Comparison of ENCODE assay signal across 1 cellular context in genomic region chr6:7909323-7910276, GRCh38.
TF ChIP-seq lines count a peak whose summit lies in the region.

No MANE protein-coding gene starts in this region.

TF ChIP-seq in HepG2, 621 proteins besides CTCF, POLR2A, EP300 and RAD21 (continued from another document and continues in another):
- TF ChIP-seq ZNF280D (CRISPR knock-in tag; IDR thresholded peaks at IDR 0.05) (peak; percentile 76), AKAP8 (CRISPR knock-in tag; IDR thresholded peaks at IDR 0.05) (0 out of 2 replicates have a peak, but pooled peaks have one; percentile 81), FOXC1 (CRISPR knock-in tag; IDR thresholded peaks at IDR 0.05; ENCODE audit: borderline replicate concordance) (peak; percentile 88), PCBP2 (optimal IDR thresholded peaks at IDR 0.05; ENCODE audit: low read depth, low read length, poor library complexity, severe bottlenecking) (no peak), ZBED4 (CRISPR knock-in tag; IDR thresholded peaks at IDR 0.05; ENCODE audit: borderline replicate concordance) (peak; percentile 73), FIP1L1 (IDR thresholded peaks at IDR 0.05; ENCODE audit: borderline replicate concordance, insufficient read depth, low read depth, low read length) (no peak), ELK4 (CRISPR knock-in tag; IDR thresholded peaks at IDR 0.05; ENCODE audit: borderline replicate concordance) (no peak), GATAD2A (CRISPR knock-in tag; IDR thresholded peaks at IDR 0.05) (peak; percentile 39), ZNF749 (CRISPR knock-in tag; IDR thresholded peaks at IDR 0.05; ENCODE audit: borderline replicate concordance) (peak; percentile 88; the same call in 1 of the 2 replicates), CEBPZ (IDR thresholded peaks at IDR 0.05; ENCODE audit: low read length) (no peak), PLSCR1 (CRISPR knock-in tag; IDR thresholded peaks at IDR 0.05; ENCODE audit: borderline replicate concordance) (no peak; the same call in 1 of the 2 replicates), ZNF678 (CRISPR knock-in tag; IDR thresholded peaks at IDR 0.05) (peak; percentile 52; the same call in 1 of the 2 replicates), FOXP4 (CRISPR knock-in tag; IDR thresholded peaks at IDR 0.05) (peak; percentile 64), TP53 (CRISPR knock-in tag; conservative IDR thresholded peaks at IDR 0.05) (0 out of 2 replicates have a peak, but pooled peaks have one; percentile 12), SP4 (CRISPR knock-in tag; IDR thresholded peaks at IDR 0.05) (peak; percentile 70), ZNF740 (CRISPR knock-in tag; IDR thresholded peaks at IDR 0.05) (0 out of 2 replicates have a peak, but pooled peaks have one; percentile 56), ZKSCAN8 (CRISPR knock-in tag; IDR thresholded peaks at IDR 0.05; ENCODE audit: borderline replicate concordance) (0 out of 2 replicates have a peak, but pooled peaks have one; percentile 64), ZNF567 (CRISPR knock-in tag; IDR thresholded peaks at IDR 0.05; ENCODE audit: borderline replicate concordance) (peak; percentile 42; the same call in 1 of the 2 replicates), STAT6 (CRISPR knock-in tag; IDR thresholded peaks at IDR 0.05; ENCODE audit: borderline replicate concordance) (no peak), ZNF761 (CRISPR knock-in tag; conservative IDR thresholded peaks at IDR 0.05) (no peak; the same call in 1 of the 2 replicates), SNAI1 (CRISPR knock-in tag; IDR thresholded peaks at IDR 0.05; ENCODE audit: borderline replicate concordance) (0 out of 2 replicates have a peak, but pooled peaks have one; percentile 28), NR2F2 (IDR thresholded peaks at IDR 0.05; ENCODE audit: borderline replicate concordance, low read depth) (peak; percentile 61; the same call in 1 of the 2 replicates), KLF12 (CRISPR knock-in tag; IDR thresholded peaks at IDR 0.05; ENCODE audit: borderline replicate concordance) (peak; percentile 59; the same call in 1 of the 2 replicates), NR2F1 (CRISPR knock-in tag; IDR thresholded peaks at IDR 0.05) (peak; percentile 16 to 25; a peak in 1 of 4 replicates)
- TF ChIP-seq, protein P1, sequence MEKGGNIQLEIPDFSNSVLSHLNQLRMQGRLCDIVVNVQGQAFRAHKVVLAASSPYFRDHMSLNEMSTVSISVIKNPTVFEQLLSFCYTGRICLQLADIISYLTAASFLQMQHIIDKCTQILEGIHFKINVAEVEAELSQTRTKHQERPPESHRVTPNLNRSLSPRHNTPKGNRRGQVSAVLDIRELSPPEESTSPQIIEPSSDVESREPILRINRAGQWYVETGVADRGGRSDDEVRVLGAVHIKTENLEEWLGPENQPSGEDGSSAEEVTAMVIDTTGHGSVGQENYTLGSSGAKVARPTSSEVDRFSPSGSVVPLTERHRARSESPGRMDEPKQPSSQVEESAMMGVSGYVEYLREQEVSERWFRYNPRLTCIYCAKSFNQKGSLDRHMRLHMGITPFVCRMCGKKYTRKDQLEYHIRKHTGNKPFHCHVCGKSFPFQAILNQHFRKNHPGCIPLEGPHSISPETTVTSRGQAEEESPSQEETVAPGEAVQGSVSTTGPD (CRISPR knock-in tag; IDR thresholded peaks at IDR 0.05): no peak
- TF ChIP-seq, protein P2, sequence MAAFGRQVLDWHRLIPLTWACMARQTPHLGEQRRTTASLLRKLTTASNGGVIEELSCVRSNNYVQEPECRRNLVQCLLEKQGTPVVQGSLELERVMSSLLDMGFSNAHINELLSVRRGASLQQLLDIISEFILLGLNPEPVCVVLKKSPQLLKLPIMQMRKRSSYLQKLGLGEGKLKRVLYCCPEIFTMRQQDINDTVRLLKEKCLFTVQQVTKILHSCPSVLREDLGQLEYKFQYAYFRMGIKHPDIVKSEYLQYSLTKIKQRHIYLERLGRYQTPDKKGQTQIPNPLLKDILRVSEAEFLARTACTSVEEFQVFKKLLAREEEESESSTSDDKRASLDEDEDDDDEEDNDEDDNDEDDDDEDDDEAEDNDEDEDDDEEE (CRISPR knock-in tag; IDR thresholded peaks at IDR 0.05): peak; percentile 98
